In genomic region chr15:24146251-24146650, GRCh38 we compare ENCODE assay signal across 5 cellular contexts.
"Had no signal": no experiment of that assay in that cellular context is flagged by ENCODE, and none has a peak within 500 bp of the region (broad histone marks: within the 10 kb centered on the region; RNA-seq: fewer than 3 reads in every experiment).

No MANE protein-coding gene starts in this region.

- DNase-seq: H9, HCEC 1CT, IMR-90 had no signal

- ATAC-seq: GM23338, K562 had no signal

- H3K4me3 ChIP-seq: GM23338, K562 had no signal
